Comparison of ENCODE assay signal across 23 cellular contexts in the genomic region with DNA sequence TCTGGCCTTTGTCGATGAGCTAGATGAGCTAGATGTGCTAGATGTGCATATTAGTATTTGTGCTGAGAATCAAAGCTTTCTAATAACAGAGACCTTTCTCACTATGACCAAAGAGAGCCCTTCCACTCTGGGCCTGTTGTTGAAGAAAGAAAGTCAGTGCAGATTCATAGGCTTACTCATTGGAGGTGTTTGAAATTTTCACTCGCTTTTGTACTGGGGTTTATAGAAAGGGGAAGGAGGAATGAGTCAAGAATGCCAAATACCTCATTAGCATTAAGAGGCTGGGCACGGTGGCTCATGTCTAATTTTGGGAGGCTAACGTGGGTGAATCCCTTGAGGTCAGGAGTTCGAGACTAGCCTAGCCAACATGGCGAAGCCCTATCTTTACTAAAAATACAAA.
A peak's percentile ranks its signal among the peaks of the same experiment; 100 is the strongest.
DNase-seq lines count a peak whose midpoint lies in the region; ATAC-seq, FAIRE-seq and TF ChIP-seq lines count a peak whose summit lies in the region.
"Had no signal": no experiment of that assay in that cellular context is flagged by ENCODE, and none has a peak within 500 bp of the region (broad histone marks: within the 10 kb centered on the region; RNA-seq: fewer than 3 reads in every experiment).

No MANE protein-coding gene starts in this region.

- DNase-seq in left ventricle myocardium inferior (no peak), Right ventricle myocardium inferior (ENCODE audit: missing footprints) (no peak), astrocyte (ENCODE audit: low read depth) (no peak), vagina (ENCODE audit: extremely low spot score in 2 of 2) (no peak), activated gamma-delta T cell treated with Interleukin-2 at 50 U/mL for 16 hours (no peak), T-helper 1 cell (no peak)
- DNase-seq: activated CD8-positive, alpha-beta memory T cell treated with anti-CD3 and anti-CD28 coated beads, Interleukin-2, amount 50 U/mL, for 48 hours; central memory CD4-positive, alpha-beta T cell; head of caudate nucleus; Kasumi-1; kidney glomerular epithelial cell; mucosa of descending colon; NCI-H1930; NCI-H524 treated with DMSO at 0.1 percent for 48 hours; PC-9; SW 1271; thyroid gland had no signal

- H3K9me3 ChIP-seq in left ventricle myocardium inferior (replicated peaks) (no peaks in the 10 kb centered on the region), astrocyte (ENCODE audit: insufficient read depth, low read depth, low read length) (no peaks in the 10 kb centered on the region), mucosa of rectum (ENCODE audit: control insufficient read depth in 2 of 2, low read length in 2 of 2) (no peaks in the 10 kb centered on the region), vagina (no peaks in the 10 kb centered on the region)
- H3K9me3 ChIP-seq: mucosa of descending colon, thyroid gland had no signal

- no peak overlapping the region for H3K4me3 Mint-ChIP-seq in astrocyte (ENCODE audit: unreplicated experiment)
- H3K4me3 Mint-ChIP-seq: activated naive CD4-positive, alpha-beta T cell treated with anti-CD3 and anti-CD28 coated beads, Interleukin-2, amount 50 U/mL, for 24 hours; WTC11 had no signal

- TF ChIP-seq CTCF in left ventricle myocardium inferior (IDR thresholded peaks at IDR 0.05; ENCODE audit: borderline replicate concordance) = no peak
- TF ChIP-seq CTCF in astrocyte (IDR thresholded peaks at IDR 0.05; ENCODE audit: insufficient read depth, low read depth, low read length) = no peak
- TF ChIP-seq CTCF in vagina (IDR thresholded peaks at IDR 0.05) = no peak

- H3K4me3 ChIP-seq in left ventricle myocardium inferior (no peak overlapping the region), astrocyte (ENCODE audit: insufficient read depth, low read depth, low read length) (no peak overlapping the region), mucosa of rectum (ENCODE audit: low read length in 2 of 2) (no peak overlapping the region), vagina (no peak overlapping the region)
- H3K4me3 ChIP-seq: mucosa of descending colon, PC-9, thyroid gland had no signal

- no peak overlapping the region for H2AFZ ChIP-seq in astrocyte (ENCODE audit: low read depth, low read length)
- H2AFZ ChIP-seq: parathyroid adenoma, PC-9 had no signal

- H3K79me2 ChIP-seq in astrocyte (ENCODE audit: insufficient read depth, low read length) = no peaks in the 10 kb centered on the region
- H3K79me2 ChIP-seq: parathyroid adenoma had no signal

- H3K4me2 ChIP-seq in astrocyte (ENCODE audit: low read length) = no peak overlapping the region
- H3K4me2 ChIP-seq: PC-9 had no signal

- no peaks in the 10 kb centered on the region for H3K27me3 Mint-ChIP-seq in astrocyte (ENCODE audit: low read depth, unreplicated experiment)
- H3K27me3 Mint-ChIP-seq: activated naive CD4-positive, alpha-beta T cell treated with anti-CD3 and anti-CD28 coated beads, Interleukin-2, amount 50 U/mL, for 24 hours had no signal

- H3K36me3 Mint-ChIP-seq in astrocyte (ENCODE audit: low read depth, unreplicated experiment) = peaks cover 3% of the 10 kb centered on the region

- no peaks in the 10 kb centered on the region for H4K20me1 ChIP-seq in astrocyte (ENCODE audit: insufficient read depth, low read length)

- FAIRE-seq in astrocyte (lab: Jason Lieb, UNC) = peak; percentile 34
- FAIRE-seq: endometrium had no signal

- H3K4me1 ChIP-seq in left ventricle myocardium inferior (peaks cover 36% of the 10 kb centered on the region), astrocyte (ENCODE audit: insufficient read depth, low read length) (no peaks in the 10 kb centered on the region), mucosa of rectum (ENCODE audit: control insufficient read depth in 2 of 2, insufficient read depth in 2 of 2, low read length in 2 of 2) (no peaks in the 10 kb centered on the region), vagina (peaks cover 40% of the 10 kb centered on the region)
- H3K4me1 ChIP-seq: parathyroid adenoma had no signal

- no peaks in the 10 kb centered on the region for H3K4me1 Mint-ChIP-seq in astrocyte (ENCODE audit: low read depth, unreplicated experiment)
- H3K4me1 Mint-ChIP-seq: activated naive CD4-positive, alpha-beta T cell treated with anti-CD3 and anti-CD28 coated beads, Interleukin-2, amount 50 U/mL, for 24 hours had no signal

- peak overlapping the region; percentile 61 for H3K27ac ChIP-seq in left ventricle myocardium inferior (replicated peaks)
- no peak overlapping the region for H3K27ac ChIP-seq in astrocyte (ENCODE audit: low read depth, low read length)
- H3K27ac ChIP-seq in mucosa of rectum (ENCODE audit: low read depth in 2 of 2, low read length in 2 of 2) = peak overlapping the region; percentile 46 to 57
- peak overlapping the region; percentile 65 for H3K27ac ChIP-seq in vagina
- H3K27ac ChIP-seq: parathyroid adenoma, PC-9 had no signal

- H3K27me3 ChIP-seq in left ventricle myocardium inferior (ENCODE audit: low read depth) (no peaks in the 10 kb centered on the region), astrocyte (ENCODE audit: insufficient read depth, low read length) (no peaks in the 10 kb centered on the region), mucosa of rectum (ENCODE audit: control insufficient read depth in 2 of 2, insufficient read depth in 2 of 2, low read length in 2 of 2) (no peaks in the 10 kb centered on the region), vagina (no peaks in the 10 kb centered on the region)
- H3K27me3 ChIP-seq: thyroid gland had no signal

- intact Hi-C loops in left ventricle myocardium inferior (cut with micrococcal nuclease) = no loop called here
- intact Hi-C loops in Right ventricle myocardium inferior (cut with DNase I) = loop anchor here (5.0 kb wide), 1 partner anchor 70 kb away; a partner anchor contains a TSS
- intact Hi-C loops in vagina (cut with DNase I) = no loop called here

- H3K27ac Mint-ChIP-seq in astrocyte (ENCODE audit: unreplicated experiment) = no peak overlapping the region

- H3K9ac ChIP-seq in astrocyte (ENCODE audit: low read length) (no peak overlapping the region), mucosa of rectum (ENCODE audit: low read depth in 1 of 2, low read length in 2 of 2) (no peak overlapping the region)
- H3K9ac ChIP-seq: parathyroid adenoma had no signal

- TF ChIP-seq POLR2A in vagina (IDR thresholded peaks at IDR 0.05) = no peak

- ATAC-seq in Right ventricle myocardium inferior = no peak
- no peak for ATAC-seq in HG03045 (IDR thresholded peaks at IDR 0.05; ENCODE audit: unreplicated experiment)
- ATAC-seq: mucosa of descending colon, WTC11 had no signal

- no peaks in the 10 kb centered on the region for H3K9me3 Mint-ChIP-seq in astrocyte (ENCODE audit: unreplicated experiment)
- H3K9me3 Mint-ChIP-seq: activated naive CD4-positive, alpha-beta T cell treated with anti-CD3 and anti-CD28 coated beads, Interleukin-2, amount 50 U/mL, for 24 hours; WTC11 had no signal

- H3K36me3 ChIP-seq in left ventricle myocardium inferior = peaks cover 32% of the 10 kb centered on the region
- peaks cover 25% of the 10 kb centered on the region for H3K36me3 ChIP-seq in astrocyte (ENCODE audit: insufficient read depth, low read length)
- peaks cover 19 to 33% of the 10 kb centered on the region in 2 donors for H3K36me3 ChIP-seq in mucosa of rectum (ENCODE audit: control insufficient read depth in 2 of 2, insufficient read depth in 2 of 2, low read length in 2 of 2)
- H3K36me3 ChIP-seq in vagina = peaks cover 0 to 8% of the 10 kb centered on the region in 2 donors
- H3K36me3 ChIP-seq: thyroid gland had no signal
